Comparison of ENCODE assay signal across 1 cellular context in the genomic region with DNA sequence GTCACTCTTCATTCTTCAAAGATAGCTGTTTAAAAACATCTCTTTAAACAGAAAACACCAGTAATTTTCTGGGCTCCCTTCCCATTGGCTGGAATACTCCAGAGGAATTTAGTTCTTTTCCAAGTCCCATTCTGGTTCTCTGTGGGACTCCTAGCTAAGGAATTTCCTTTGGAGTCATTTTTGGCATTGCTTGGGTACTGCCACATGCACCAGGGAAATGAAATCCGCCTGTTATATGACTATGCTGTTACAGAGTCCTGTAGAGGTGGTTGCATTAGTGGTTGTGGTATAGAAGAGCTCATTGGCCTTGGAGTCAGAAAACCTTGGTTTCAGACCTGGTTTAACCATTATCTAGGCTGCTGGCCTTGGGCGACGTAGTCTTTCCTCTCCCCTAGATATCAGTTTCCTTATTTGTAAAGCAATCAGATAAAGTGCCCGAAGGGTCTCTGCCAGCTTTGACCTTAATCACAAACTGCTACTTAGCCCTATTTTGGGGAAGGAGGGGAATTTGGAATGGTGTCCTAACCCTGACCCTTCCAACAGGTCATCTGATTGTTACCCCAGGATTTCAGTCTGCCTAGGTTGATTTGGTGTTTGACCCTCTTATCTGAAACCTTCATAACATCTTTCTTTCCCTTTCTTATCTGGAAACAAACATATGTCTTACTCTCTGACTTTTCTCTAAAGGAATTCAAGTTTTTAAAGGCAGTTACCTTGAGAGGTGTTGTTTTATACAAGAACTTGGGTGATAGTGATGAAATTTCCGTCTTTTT.
TF ChIP-seq lines count a peak whose summit lies in the region.

No MANE protein-coding gene starts in this region.

TF ChIP-seq in HepG2, 621 proteins besides CTCF, POLR2A, EP300 and RAD21:
- TF ChIP-seq ZNF430 (CRISPR knock-in tag; IDR thresholded peaks at IDR 0.05) (no peak), KLF16 (CRISPR knock-in tag; IDR thresholded peaks at IDR 0.05) (no peak), ZNF772 (CRISPR knock-in tag; IDR thresholded peaks at IDR 0.05) (no peak), RBAK (CRISPR knock-in tag; IDR thresholded peaks at IDR 0.05) (no peak), ZNF740 (CRISPR knock-in tag; IDR thresholded peaks at IDR 0.05) (no peak), HNF4G (IDR thresholded peaks at IDR 0.05; ENCODE audit: borderline replicate concordance, low read depth, low read length) (no peak), HNF4G (CRISPR knock-in tag; IDR thresholded peaks at IDR 0.05; ENCODE audit: borderline replicate concordance, low read depth) (no peak), CREM (IDR thresholded peaks at IDR 0.05) (no peak), CREM (CRISPR knock-in tag; IDR thresholded peaks at IDR 0.05) (no peak), THAP8 (CRISPR knock-in tag; IDR thresholded peaks at IDR 0.05; ENCODE audit: borderline replicate concordance) (no peak), GLI4 (CRISPR knock-in tag; IDR thresholded peaks at IDR 0.05; ENCODE audit: borderline replicate concordance) (no peak), ZBTB37 (CRISPR knock-in tag; IDR thresholded peaks at IDR 0.05) (no peak)
- TF ChIP-seq, protein P1, sequence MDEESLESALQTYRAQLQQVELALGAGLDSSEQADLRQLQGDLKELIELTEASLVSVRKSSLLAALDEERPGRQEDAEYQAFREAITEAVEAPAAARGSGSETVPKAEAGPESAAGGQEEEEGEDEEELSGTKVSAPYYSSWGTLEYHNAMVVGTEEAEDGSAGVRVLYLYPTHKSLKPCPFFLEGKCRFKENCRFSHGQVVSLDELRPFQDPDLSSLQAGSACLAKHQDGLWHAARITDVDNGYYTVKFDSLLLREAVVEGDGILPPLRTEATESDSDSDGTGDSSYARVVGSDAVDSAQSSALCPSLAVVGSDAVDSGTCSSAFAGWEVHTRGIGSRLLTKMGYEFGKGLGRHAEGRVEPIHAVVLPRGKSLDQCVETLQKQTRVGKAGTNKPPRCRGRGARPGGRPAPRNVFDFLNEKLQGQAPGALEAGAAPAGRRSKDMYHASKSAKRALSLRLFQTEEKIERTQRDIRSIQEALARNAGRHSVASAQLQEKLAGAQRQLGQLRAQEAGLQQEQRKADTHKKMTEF (CRISPR knock-in tag; IDR thresholded peaks at IDR 0.05): no peak
TF ChIP-seq in HepG2: peak in this region for 0.
